ENCODE assay signal across 8 cellular contexts in genomic region chr19:55486043-55486970, GRCh38. TPM values are rescaled to one million over a fixed set of nuclear protein-coding genes. Genes with fewer than 3 reads are reported as not detected.
DNase-seq lines count a peak whose midpoint lies in the region; ATAC-seq and TF ChIP-seq lines count a peak whose summit lies in the region.

No MANE protein-coding gene starts in this region.

- H3K9me3 Mint-ChIP-seq in Caco-2 (ENCODE audit: unreplicated experiment) = no peaks in the 10 kb centered on the region

- DNase-seq in Caco-2 = no peak
- peak; percentile 64 for DNase-seq in RPMI7951 (ENCODE audit: low read depth)
- DNase-seq in trophoblast cell = no peak
- no peak for DNase-seq in head of caudate nucleus
- DNase-seq in NCI-H146 treated with DMSO at 0.1 percent for 48 hours (lab: John Stamatoyannopoulos, UW; ENCODE audit: unreplicated experiment) = no peak
- DNase-seq in left lobe of liver (ENCODE audit: low spot score) = no peak
- no peak for DNase-seq in NCI-H2081 treated with DMSO at 0.1 percent for 48 hours (lab: John Stamatoyannopoulos, UW)

- CTCF ChIA-PET in Caco-2 (lab: Charles Lee) = interaction anchor here (1.3 to 2.6 kb wide), 2 partner anchors 18 kb away, joined by 6 to 19 read pairs; no protein-coding TSS in a partner anchor

- ATAC-seq in left lobe of liver = no peak

- peak overlapping the region; percentile 77 to 84 for H3K27ac ChIP-seq in esophagus (ENCODE audit: low read depth in 2 of 2, low read length in 1 of 2)
- H3K27ac ChIP-seq in trophoblast cell (ENCODE audit: low read depth, low read length) = peak overlapping the region; percentile 99

- peaks cover 30% of the 10 kb centered on the region for H3K36me3 Mint-ChIP-seq in Caco-2 (ENCODE audit: insufficient read depth, unreplicated experiment)

- peak overlapping the region; percentile 91 for H4K8ac ChIP-seq in trophoblast cell (ENCODE audit: low read depth, low read length)

- H3K4me2 ChIP-seq in trophoblast cell (ENCODE audit: low read length) = peak overlapping the region; percentile 89

- no peaks in the 10 kb centered on the region for H3K27me3 Mint-ChIP-seq in Caco-2 (ENCODE audit: insufficient read depth, unreplicated experiment)

- H3K4ac ChIP-seq in trophoblast cell (ENCODE audit: low read depth, low read length) = peak overlapping the region; percentile 96

- POLR2A ChIA-PET in Caco-2 (lab: Charles Lee) = interaction anchor here (1.3 kb wide), 1 partner anchor 10 kb away, joined by 4 read pairs; no protein-coding TSS in a partner anchor

- H3K79me1 ChIP-seq in trophoblast cell (ENCODE audit: low read length) = peaks cover 49% of the 10 kb centered on the region

- peak overlapping the region; percentile 94 for H2BK5ac ChIP-seq in trophoblast cell (ENCODE audit: low read depth, low read length, poor library complexity)

- H2AFZ ChIP-seq in trophoblast cell (ENCODE audit: insufficient read depth, low read length, poor library complexity) = no peak overlapping the region

- H3K4me3 Mint-ChIP-seq in Caco-2 (ENCODE audit: unreplicated experiment) = peak overlapping the region; percentile 76

- peaks cover 7% of the 10 kb centered on the region for H3K4me1 Mint-ChIP-seq in Caco-2 (ENCODE audit: low read depth, unreplicated experiment)

- H3K18ac ChIP-seq in trophoblast cell (ENCODE audit: low read length) = peak overlapping the region; percentile 82

- no peaks in the 10 kb centered on the region; the same call in 1 of the 2 replicates for H3K36me3 ChIP-seq in Caco-2 (ENCODE audit: control insufficient read depth, insufficient read depth, low read length)
- H3K36me3 ChIP-seq in esophagus (ENCODE audit: control insufficient read depth in 2 of 2, insufficient read depth in 2 of 2, low read length in 1 of 2) = peaks cover 0 to 17% of the 10 kb centered on the region in 2 donors
- H3K36me3 ChIP-seq in trophoblast cell (ENCODE audit: control insufficient read depth in 1 of 2, insufficient read depth in 2 of 2, low read length in 2 of 2) = peaks cover 21 to 28% of the 10 kb centered on the region in 2 experiments

- peak overlapping the region; percentile 95 for H2BK120ac ChIP-seq in trophoblast cell (ENCODE audit: insufficient read depth, low read length, poor library complexity)

- H3K9me3 ChIP-seq in Caco-2 = no peaks in the 10 kb centered on the region
- H3K9me3 ChIP-seq in esophagus (ENCODE audit: control insufficient read depth in 2 of 2, insufficient read depth in 1 of 2, low read depth in 1 of 2, low read length in 1 of 2) = no peaks in the 10 kb centered on the region
- H3K9me3 ChIP-seq in trophoblast cell (ENCODE audit: insufficient read depth, low read depth, low read length) = peaks cover 1% of the 10 kb centered on the region

- H3K4me3 ChIP-seq in Caco-2 (ENCODE audit: low read depth, low read length) (no peak overlapping the region), esophagus (ENCODE audit: low read depth in 1 of 2, low read length in 2 of 2) (no peak overlapping the region), trophoblast cell (ENCODE audit: low read depth, low read length) (peak overlapping the region; percentile 80)

- no TSS peak for BruUV-seq in Caco-2 (replicated peaks; lab: Mats Ljungman, UMichigan)

- H4K12ac ChIP-seq in trophoblast cell (ENCODE audit: low read depth, low read length) = peak overlapping the region; percentile 71

- 66 to 79% methylated on average over 53 of the region's 53 CpGs for WGBS in esophagus, 2 donors
- 100% methylated on average over 2 of the region's 53 CpGs for WGBS in trophoblast cell (ENCODE audit: extremely low coverage, insufficient coverage, insufficient read length)

- H3K27me3 ChIP-seq in Caco-2 (replicated peaks; ENCODE audit: control insufficient read depth, insufficient read depth, low read length) (no peaks in the 10 kb centered on the region), esophagus (ENCODE audit: control insufficient read depth in 1 of 2, insufficient read depth in 2 of 2, low read length in 2 of 2) (no peaks in the 10 kb centered on the region), trophoblast cell (ENCODE audit: insufficient read depth, low read length) (no peaks in the 10 kb centered on the region)

- peak overlapping the region; percentile 73 for H3K27ac Mint-ChIP-seq in Caco-2 (ENCODE audit: unreplicated experiment)

- intact Hi-C loops in Caco-2 (cut with micrococcal nuclease; ENCODE audit: unreplicated experiment) (no loop called here), head of caudate nucleus (cut with DNase I) (no loop called here)

- no peak for TF ChIP-seq CTCF in Caco-2 (IDR thresholded peaks at IDR 0.05; ENCODE audit: insufficient read depth in 1 of 2, low read depth in 1 of 2, low read length in 1 of 2, severe bottlenecking in 1 of 2, unreplicated experiment in 1 of 2)

- H3K4me1 ChIP-seq in Caco-2 (0 out of 2 replicates have a peak, but pooled peaks cover 3% of the 10 kb centered on the region), esophagus (ENCODE audit: control insufficient read depth in 2 of 2, insufficient read depth in 2 of 2, low read length in 1 of 2) (peaks cover 6 to 9% of the 10 kb centered on the region in 2 donors), trophoblast cell (ENCODE audit: control insufficient read depth in 1 of 2, insufficient read depth in 2 of 2, low read length in 2 of 2) (peaks cover 47 to 52% of the 10 kb centered on the region in 2 experiments)

- H4K91ac ChIP-seq in trophoblast cell (ENCODE audit: low read depth, low read length) = peak overlapping the region; percentile 99

- H3K79me2 ChIP-seq in trophoblast cell (ENCODE audit: control insufficient read depth, insufficient read depth, low read length, poor library complexity) = peaks cover 24% of the 10 kb centered on the region

- peak overlapping the region; percentile 98 for H2AK5ac ChIP-seq in trophoblast cell (ENCODE audit: low read length)

- peak overlapping the region; percentile 86 for H2BK12ac ChIP-seq in trophoblast cell (ENCODE audit: low read length)

- no peak overlapping the region for H3K23ac ChIP-seq in trophoblast cell (ENCODE audit: low read length)

- H3K9ac ChIP-seq in trophoblast cell (ENCODE audit: low read length) = peak overlapping the region; percentile 86

- peak overlapping the region; percentile 95 for H3K14ac ChIP-seq in trophoblast cell (ENCODE audit: low read length)

RNA-seq across cellular contexts. Expression of gene NAT14, which starts 1.3 kb away (rescaled TPM):
- 40.9 and 45.2 TPM in 2 replicates for total RNA-seq in Caco-2 (2022)
- 18.5 and 25.3 TPM in 2 replicates for total RNA-seq in RPMI7951 (2014; rRNA removed; shearing (Covaris generic))
- polyA plus RNA-seq in esophagus = 1 to 10 TPM; 4.2 to 6.8 TPM
- polyA plus RNA-seq in trophoblast cell (2013) = 108 and 109 TPM in 2 replicates
- 4.6 TPM for total RNA-seq in left lobe of liver

RNA-seq across cellular contexts. Expression of gene SSC5D, which starts 1.9 kb away (rescaled TPM):
- total RNA-seq in Caco-2 (2022) = 0.58 and 0.86 TPM in 2 replicates
- 3.2 and 3.6 TPM in 2 replicates for total RNA-seq in RPMI7951 (2014; rRNA removed; shearing (Covaris generic))
- polyA plus RNA-seq in esophagus = 1 to 10 TPM in 1 of 2 donors, under 1 TPM in 1; 0.92 to 1.0 TPM
- polyA plus RNA-seq in trophoblast cell (2013) = 24.2 and 24.4 TPM in 2 replicates
- 0.81 TPM for total RNA-seq in left lobe of liver

RNA-seq across cellular contexts. Expression of gene ZNF628, which starts 9.9 kb away (rescaled TPM):
- total RNA-seq in Caco-2 (2022) (12.3 and 13.9 TPM in 2 replicates), left lobe of liver (5.3 TPM)
- total RNA-seq in RPMI7951 (2014; rRNA removed; shearing (Covaris generic)) = 3.1 and 5.3 TPM in 2 replicates
- polyA plus RNA-seq in esophagus = 1 to 10 TPM; 3.8 to 7.0 TPM
- 12.6 and 14.5 TPM in 2 replicates for polyA plus RNA-seq in trophoblast cell (2013)

RNA-seq across cellular contexts. Expression of gene C19orf85, which starts 21.8 kb away (rescaled TPM):
- total RNA-seq in Caco-2 (2022) (not detected in 2 replicates), left lobe of liver (not detected)
- total RNA-seq in RPMI7951 (2014; rRNA removed; shearing (Covaris generic)) = not detected in 2 replicates
- polyA plus RNA-seq in esophagus = under 1 TPM in 1 of 2 donors, not detected in 1; 0.04 TPM
- polyA plus RNA-seq in trophoblast cell (2013) = not detected in 2 replicates

RNA-seq across cellular contexts. Expression of gene ISOC2, which starts 24.9 kb away (rescaled TPM):
- total RNA-seq in Caco-2 (2022) = 40.6 and 49.6 TPM in 2 replicates
- 81.9 and 120 TPM in 2 replicates for total RNA-seq in RPMI7951 (2014; rRNA removed; shearing (Covaris generic))
- polyA plus RNA-seq in esophagus = 10 to 100 TPM; 38.6 to 95.2 TPM
- 20.4 and 20.9 TPM in 2 replicates for polyA plus RNA-seq in trophoblast cell (2013)
- total RNA-seq in left lobe of liver = 105 TPM
